In genomic region chr14:77457522-77458248, GRCh38 we compare ENCODE assay signal across 8 cellular contexts. TPM values are rescaled to one million over a fixed set of nuclear protein-coding genes. Genes with fewer than 3 reads are reported as not detected.
A peak's percentile ranks its signal among the peaks of the same experiment; 100 is the strongest.
DNase-seq lines count a peak whose midpoint lies in the region; ATAC-seq, FAIRE-seq and TF ChIP-seq lines count a peak whose summit lies in the region.

Gene AHSA1 (plus strand): TSS chr14:77458093. CDS start chr14:77458190, 97 bp downstream.
Gene VIPAS39 (minus strand): TSS chr14:77457601. CDS start chr14:77454102, 3,499 bp downstream.

- peak within 1 kb of the TSS; percentile 97 for H3K4me2 ChIP-seq in keratinocyte (ENCODE audit: control insufficient read depth, extremely low read depth, insufficient read depth, low read depth, low read length)

- no peaks in the 10 kb centered on the region for H3K27me3 ChIP-seq in keratinocyte (ENCODE audit: control insufficient read depth, extremely low read depth, insufficient read depth, low read length)

- DNase-seq in AG10803 (ENCODE audit: low read depth) = peak; percentile 99
- peak; percentile 99 for DNase-seq in NCI-H460 (ENCODE audit: extremely low read depth, low read depth)
- peak; percentile 87 for DNase-seq in activated CD4-positive, CD25-positive, alpha-beta regulatory T cell treated with anti-CD3 and anti-CD28 coated beads, Interleukin-2, amount 50 U/mL, for 72 hours
- DNase-seq in cerebellar nuclear complex (lab: John Stamatoyannopoulos, UW) = peak; percentile 71 to 93
- DNase-seq in keratinocyte (ENCODE audit: low read depth, low spot score) = peak; percentile 95
- DNase-seq in stimulated activated CD4-positive, alpha-beta T cell treated with anti-CD3 and anti-CD28 coated beads, Interleukin-15, amount 100 ng/mL, for 1 hour (ENCODE audit: low read depth in 1 of 2, low spot score in 1 of 2) = peak; percentile 75 to 79

- peak within 1 kb of the TSS; percentile 94 for H3K27ac ChIP-seq in keratinocyte (ENCODE audit: control insufficient read depth, insufficient read depth, low read length)

- peak within 1 kb of the TSS; percentile 94 for H3K9ac ChIP-seq in keratinocyte (ENCODE audit: control insufficient read depth, extremely low read depth, insufficient read depth, low read length)

- dilution Hi-C loops in keratinocyte (cut with MboI; ENCODE audit: extremely low pct_ligation_motif_present, low sequenced_read_pairs) = no loop called here

- H3K36me3 ChIP-seq in keratinocyte (ENCODE audit: control insufficient read depth in 2 of 2, extremely low read depth in 1 of 2, insufficient read depth in 2 of 2, low read length in 2 of 2) = peaks cover 18 to 23% of the 10 kb centered on the region in 2 experiments

- H3K4me1 ChIP-seq in keratinocyte (ENCODE audit: control insufficient read depth, extremely low read depth, insufficient read depth, low read length) = peaks cover 7% of the 10 kb centered on the region

- peak; percentile 89 for ATAC-seq in GM19043 (IDR thresholded peaks at IDR 0.05; ENCODE audit: low read depth, unreplicated experiment)
- peak; percentile 91 for ATAC-seq in HG03378 (IDR thresholded peaks at IDR 0.05; ENCODE audit: unreplicated experiment)

- no peaks in the 10 kb centered on the region for H3K9me3 ChIP-seq in keratinocyte (ENCODE audit: control insufficient read depth, low read depth, low read length)

- peak within 1 kb of the TSS; percentile 95 for H2AFZ ChIP-seq in keratinocyte (ENCODE audit: control insufficient read depth, low read length)

- H3K4me3 ChIP-seq in AG10803 (ENCODE audit: low read length) = peak within 1 kb of the TSS; percentile 90
- peak within 1 kb of the TSS; percentile 83 to 87 (median 85) for H3K4me3 ChIP-seq in keratinocyte (ENCODE audit: control insufficient read depth in 2 of 3, extremely low read depth in 1 of 3, insufficient read depth in 2 of 3, low read depth in 1 of 3, low read length in 3 of 3)

- no peaks in the 10 kb centered on the region for H3K9me1 ChIP-seq in keratinocyte (ENCODE audit: control insufficient read depth, extremely low read depth, insufficient read depth, low read length)

- peaks cover 49% of the 10 kb centered on the region for H3K79me2 ChIP-seq in keratinocyte (ENCODE audit: control insufficient read depth, insufficient read depth, low read length)

- peaks cover 9% of the 10 kb centered on the region for H4K20me1 ChIP-seq in keratinocyte (ENCODE audit: control insufficient read depth, extremely low read depth, insufficient read depth, low read length)

- TF ChIP-seq CTCF in AG10803 (conservative IDR thresholded peaks at IDR 0.05; ENCODE audit: low read length) (no peak), keratinocyte (optimal IDR thresholded peaks at IDR 0.05 in 1 of 3, IDR thresholded peaks at IDR 0.05 in 1 of 3, conservative IDR thresholded peaks at IDR 0.05 in 1 of 3; ENCODE audit: extremely low read depth in 1 of 3, insufficient read depth in 2 of 3, low read length in 3 of 3) (no peak)

- FAIRE-seq in keratinocyte (lab: Jason Lieb, UNC) = peak; percentile 84

RNA-seq across cellular contexts. Expression of gene AHSA1, which starts in this region (rescaled TPM):
- total RNA-seq in NCI-H460 (2014; rRNA removed; shearing (Covaris generic)) = 119 and 120 TPM in 2 replicates
- 320 and 404 TPM in 2 replicates for polyA plus RNA-seq in NCI-H460 (2014; cell fraction: nucleus; rRNA removed)
- polyA plus RNA-seq in keratinocyte = 189 to 264 TPM (median 247 TPM) in 3 replicates
- 211 TPM for polyA plus RNA-seq in keratinocyte (2011; ENCODE audit: low read depth)
- polyA plus RNA-seq in keratinocyte (2011; cell fraction: cytosol; rRNA removed) = 310 and 402 TPM in 2 replicates
- 238 and 249 TPM in 2 replicates for polyA plus RNA-seq in keratinocyte (2011; cell fraction: nucleus; rRNA removed)
- polyA plus RNA-seq in keratinocyte (2012; ENCODE audit: low replicate concordance) = 141 and 160 TPM in 2 replicates
- polyA minus RNA-seq in keratinocyte = 120 to 151 TPM (median 129 TPM) in 3 replicates
- 171 TPM for polyA minus RNA-seq in keratinocyte (2011; cell fraction: cytosol; rRNA and poly(A)+ RNA removed)
- polyA minus RNA-seq in keratinocyte (2011; cell fraction: nucleus; rRNA and poly(A)+ RNA removed) = 28.4 and 65.9 TPM in 2 replicates

RNA-seq across cellular contexts. Expression of gene VIPAS39, which starts in this region (rescaled TPM):
- total RNA-seq in NCI-H460 (2014; rRNA removed; shearing (Covaris generic)) = 17.9 and 21.1 TPM in 2 replicates
- polyA plus RNA-seq in NCI-H460 (2014; cell fraction: nucleus; rRNA removed) = 12.3 and 12.9 TPM in 2 replicates
- 19.0 to 25.6 TPM (median 24.5 TPM) in 3 replicates for polyA plus RNA-seq in keratinocyte
- polyA plus RNA-seq in keratinocyte (2011; ENCODE audit: low read depth) = 18.9 TPM
- 15.6 and 21.8 TPM in 2 replicates for polyA plus RNA-seq in keratinocyte (2011; cell fraction: cytosol; rRNA removed)
- polyA plus RNA-seq in keratinocyte (2011; cell fraction: nucleus; rRNA removed) = 32.8 and 34.8 TPM in 2 replicates
- 9.6 and 11.1 TPM in 2 replicates for polyA plus RNA-seq in keratinocyte (2012; ENCODE audit: low replicate concordance)
- 8.8 to 31.2 TPM (median 30.2 TPM) in 3 replicates for polyA minus RNA-seq in keratinocyte
- 20.7 TPM for polyA minus RNA-seq in keratinocyte (2011; cell fraction: cytosol; rRNA and poly(A)+ RNA removed)
- 15.4 and 30.1 TPM in 2 replicates for polyA minus RNA-seq in keratinocyte (2011; cell fraction: nucleus; rRNA and poly(A)+ RNA removed)

Comparison
In these comparisons a context has a peak if more than half of its experiments do, and no peak if none do; other contexts are left out.
1. Peak in every context shown above with its lines: DNase-seq, ATAC-seq, H3K4me3 ChIP-seq and H3K27ac ChIP-seq.